Comparison of ENCODE assay signal across 8 cellular contexts in genomic region chrX:101391831-101392230, GRCh38. TPM values are rescaled to one million over a fixed set of nuclear protein-coding genes. Genes with fewer than 3 reads are reported as not detected.
A peak's percentile ranks its signal among the peaks of the same experiment; 100 is the strongest.
DNase-seq lines count a peak whose midpoint lies in the region; ATAC-seq and TF ChIP-seq lines count a peak whose summit lies in the region.

No MANE protein-coding gene starts in this region.

- H3K36me3 Mint-ChIP-seq in activated naive CD4-positive, alpha-beta T cell treated with anti-CD3 and anti-CD28 coated beads, Interleukin-2, amount 50 U/mL, for 24 hours, result peaks cover 23% of the 10 kb centered on the region

- H3K27ac ChIP-seq in lower lobe of right lung, result no peak overlapping the region
- peak overlapping the region; percentile 73 for H3K27ac ChIP-seq in upper lobe of right lung

- no peak for TF ChIP-seq CTCF in astrocyte of the cerebellum (IDR thresholded peaks at IDR 0.05; ENCODE audit: low read depth, low read length, missing control alignments)
- TF ChIP-seq CTCF in lower lobe of right lung (IDR thresholded peaks at IDR 0.05), result no peak
- TF ChIP-seq CTCF in upper lobe of right lung (IDR thresholded peaks at IDR 0.05), result no peak

- ATAC-seq in lower lobe of right lung (no peak), upper lobe of right lung (no peak), GM19395 (IDR thresholded peaks at IDR 0.05; ENCODE audit: unreplicated experiment) (no peak)

- H3K36me3 ChIP-seq in lower lobe of right lung (peaks cover 23% of the 10 kb centered on the region), upper lobe of right lung (peaks cover 21% of the 10 kb centered on the region)

- H3K27me3 ChIP-seq in lower lobe of right lung (ENCODE audit: low read depth) (no peaks in the 10 kb centered on the region), upper lobe of right lung (no peaks in the 10 kb centered on the region)

- DNase-seq in activated naive CD4-positive, alpha-beta T cell treated with anti-CD3 and anti-CD28 coated beads, Interleukin-2, amount 50 U/mL, for 16 hours, result no peak
- DNase-seq in astrocyte of the cerebellum (ENCODE audit: low read depth), result no peak
- no peak for DNase-seq in lower lobe of right lung
- DNase-seq in upper lobe of right lung, result no peak
- DNase-seq in glomerular visceral epithelial cell (ENCODE audit: extremely low spot score), result no peak
- no peak for DNase-seq in NCI-H748 (lab: John Stamatoyannopoulos, UW; ENCODE audit: unreplicated experiment)

- no peaks in the 10 kb centered on the region for H3K27me3 Mint-ChIP-seq in activated naive CD4-positive, alpha-beta T cell treated with anti-CD3 and anti-CD28 coated beads, Interleukin-2, amount 50 U/mL, for 24 hours

- peak overlapping the region; percentile 97 for H3K4me3 Mint-ChIP-seq in activated naive CD4-positive, alpha-beta T cell treated with anti-CD3 and anti-CD28 coated beads, Interleukin-2, amount 50 U/mL, for 24 hours

- H3K9me3 ChIP-seq in lower lobe of right lung (no peaks in the 10 kb centered on the region), upper lobe of right lung (no peaks in the 10 kb centered on the region)

- H3K4me3 ChIP-seq in astrocyte of the cerebellum (ENCODE audit: low read depth, low read length) (peak overlapping the region; percentile 59), lower lobe of right lung (peak overlapping the region; percentile 64), upper lobe of right lung (peak overlapping the region; percentile 64)

- H3K4me1 Mint-ChIP-seq in activated naive CD4-positive, alpha-beta T cell treated with anti-CD3 and anti-CD28 coated beads, Interleukin-2, amount 50 U/mL, for 24 hours, result peaks cover 15% of the 10 kb centered on the region

- peak overlapping the region; percentile 98 for H3K27ac Mint-ChIP-seq in activated naive CD4-positive, alpha-beta T cell treated with anti-CD3 and anti-CD28 coated beads, Interleukin-2, amount 50 U/mL, for 24 hours

- H3K9me3 Mint-ChIP-seq in activated naive CD4-positive, alpha-beta T cell treated with anti-CD3 and anti-CD28 coated beads, Interleukin-2, amount 50 U/mL, for 24 hours, result no peaks in the 10 kb centered on the region

- in situ Hi-C loops in astrocyte of the cerebellum (cut with HindIII; ENCODE audit: low sequenced_read_pairs), result no loop called here

- H3K4me1 ChIP-seq in lower lobe of right lung (no peaks in the 10 kb centered on the region), upper lobe of right lung (no peaks in the 10 kb centered on the region)

- intact Hi-C loops in lower lobe of right lung (cut with DNase I) (no loop called here), upper lobe of right lung (cut with DNase I) (no loop called here)

RNA-seq across cellular contexts. Expression of gene RPL36A, which starts 1.0 kb away (rescaled TPM):
- 154 TPM for total RNA-seq in lower lobe of right lung
- 133 TPM for total RNA-seq in upper lobe of right lung

RNA-seq across cellular contexts. Expression of gene BTK, which starts 5.8 kb away (rescaled TPM):
- total RNA-seq in lower lobe of right lung (62.8 TPM), upper lobe of right lung (34.1 TPM)

RNA-seq across cellular contexts. Expression of gene GLA, which starts 15.9 kb away (rescaled TPM):
- total RNA-seq in lower lobe of right lung (51.1 TPM), upper lobe of right lung (46.3 TPM)

RNA-seq across cellular contexts. Expression of gene HNRNPH2, which starts 16.2 kb away (rescaled TPM):
- 62.1 TPM for total RNA-seq in lower lobe of right lung
- 67.1 TPM for total RNA-seq in upper lobe of right lung

RNA-seq across cellular contexts. Expression of gene TIMM8A, which starts 43.3 kb away (rescaled TPM):
- total RNA-seq in lower lobe of right lung (6.6 TPM), upper lobe of right lung (6.4 TPM)
